2 cellular contexts compared by ENCODE assay signal in genomic region chr3:48155122-48155521, GRCh38.
TF ChIP-seq lines count a peak whose summit lies in the region.

No MANE protein-coding gene starts in this region.

TF ChIP-seq in IMR-90, 13 proteins besides CTCF, POLR2A, EP300 and RAD21:
- TF ChIP-seq FOS (IDR thresholded peaks at IDR 0.05; ENCODE audit: low read depth, low read length) (peak; percentile 88), BHLHE40 (IDR thresholded peaks at IDR 0.05; ENCODE audit: low read depth, low read length) (no peak), SMC3 (IDR thresholded peaks at IDR 0.05; ENCODE audit: low read depth, low read length) (no peak), RFX5 (IDR thresholded peaks at IDR 0.05; ENCODE audit: low read depth, low read length) (no peak), CEBPB (IDR thresholded peaks at IDR 0.05; ENCODE audit: low read depth, low read length) (peak; percentile 53), NFE2L2 (IDR thresholded peaks at IDR 0.05; ENCODE audit: low read depth, low read length) (no peak), CHD1 (IDR thresholded peaks at IDR 0.05; ENCODE audit: low read depth, low read length) (no peak), MXI1 (IDR thresholded peaks at IDR 0.05; ENCODE audit: borderline replicate concordance, low read depth, low read length) (no peak)
- TF ChIP-seq, protein P1, sequence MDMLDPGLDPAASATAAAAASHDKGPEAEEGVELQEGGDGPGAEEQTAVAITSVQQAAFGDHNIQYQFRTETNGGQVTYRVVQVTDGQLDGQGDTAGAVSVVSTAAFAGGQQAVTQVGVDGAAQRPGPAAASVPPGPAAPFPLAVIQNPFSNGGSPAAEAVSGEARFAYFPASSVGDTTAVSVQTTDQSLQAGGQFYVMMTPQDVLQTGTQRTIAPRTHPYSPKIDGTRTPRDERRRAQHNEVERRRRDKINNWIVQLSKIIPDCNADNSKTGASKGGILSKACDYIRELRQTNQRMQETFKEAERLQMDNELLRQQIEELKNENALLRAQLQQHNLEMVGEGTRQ (IDR thresholded peaks at IDR 0.05; ENCODE audit: low read depth, low read length), result no peak

TF ChIP-seq in K562, 482 proteins besides CTCF, POLR2A, EP300 and RAD21:
- TF ChIP-seq ZNF23 (CRISPR knock-in tag; IDR thresholded peaks at IDR 0.05) (no peak), KDM1A (IDR thresholded peaks at IDR 0.05) (peak in 1 of 2 experiments; percentile 19; a peak in 1 of 4 replicates), FOSL1 (tag; conservative IDR thresholded peaks at IDR 0.05) (peak; percentile 27; the same call in 1 of the 2 replicates), HOXB6 (CRISPR knock-in tag; IDR thresholded peaks at IDR 0.05; ENCODE audit: borderline replicate concordance) (no peak)
